In genomic region chr3:151559736-151560135, GRCh38 we compare ENCODE assay signal across 32 cellular contexts.
"Had no signal": no experiment of that assay in that cellular context is flagged by ENCODE, and none has a peak within 500 bp of the region (broad histone marks: within the 10 kb centered on the region; RNA-seq: fewer than 3 reads in every experiment).

No MANE protein-coding gene starts in this region.

- H3K4me3 Mint-ChIP-seq: activated B cell treated with CpG ODN at 0.5 μM for 24 hours; activated CD4-positive, alpha-beta memory T cell treated with anti-CD3 and anti-CD28 coated beads for 36 hours; activated CD4-positive, alpha-beta T cell treated with anti-CD3 and anti-CD28 coated beads, Interleukin-2, amount 10 ng/mL, durations not matched to agents 24 days and 14 days; activated CD8-positive, alpha-beta T cell treated with anti-CD3 and anti-CD28 coated beads for 36 hours; activated naive CD4-positive, alpha-beta T cell treated with anti-CD3 and anti-CD28 coated beads, Interleukin-2, amount 10 ng/mL, durations not matched to agents 7 days and 5 days; activated naive CD4-positive, alpha-beta T cell treated with anti-CD3 and anti-CD28 coated beads, Interleukin-2, amount 50 U/mL, for 24 hours; activated naive CD8-positive, alpha-beta T cell; activated T-cell treated with anti-CD3 and anti-CD28 coated beads, Interleukin-2, amount 50 U/mL, for 4 hours; activated T-cell treated with anti-CD3 and anti-CD28 coated beads, Interleukin-2, amount 50 U/mL, for 72 hours; activated T-helper 1 cell treated with anti-CD3 and anti-CD28 coated beads, Interleukin-12 subunit alpha, Interleukin-12 subunit beta, Interleukin-2, Interleukin-4 antibody, amounts not matched to agents 30 ng/mL and 10 ng/mL and 1 ng/mL, durations not matched to agents 14 hours and 24 hours and 36 hours; activated T-helper 17 cell treated with anti-CD3 and anti-CD28 coated beads, Interleukin-2, amount 50 U/mL, for 72 hours; brain; T-helper 1 cell treated with Interleukin-12 subunit alpha and Interleukin-12 subunit beta and Interleukin-4 antibody, amounts not matched to agents 30 μg/mL and 1 μg/mL, for 36 hours; T-helper 2 cell treated with Interferon-gamma antibody and Interleukin-4, amounts not matched to agents 5 μg/mL and 100 μg/mL, for 36 hours had no signal

- H3K36me3 ChIP-seq: ascending aorta had no signal

- H3K27ac ChIP-seq: ascending aorta, VCaP had no signal

- H3K27me3 ChIP-seq: ascending aorta had no signal

- H3K9me3 ChIP-seq: ascending aorta had no signal

- DNase-seq: activated B cell treated with CpG ODN at 0.5 μM for 24 hours; activated CD4-positive, alpha-beta memory T cell treated with anti-CD3 and anti-CD28 coated beads for 36 hours; activated CD4-positive, alpha-beta T cell treated with anti-CD3 and anti-CD28 coated beads for 4 hours; activated CD4-positive, alpha-beta T cell treated with anti-CD3 and anti-CD28 coated beads, Interleukin-2, amount 10 ng/mL, durations not matched to agents 24 days and 14 days; activated CD4-positive, alpha-beta T cell treated with anti-CD3 and anti-CD28 coated beads, Interleukin-2, amount 50 U/mL, for 1 hour; activated CD4-positive, alpha-beta T cell treated with anti-CD3 and anti-CD28 coated beads, Interleukin-2, amount 50 U/mL, for 4 hours; activated CD4-positive, CD25-positive, alpha-beta regulatory T cell treated with anti-CD3 and anti-CD28 coated beads, Interleukin-2, amount 50 U/mL, for 72 hours; activated CD8-positive, alpha-beta memory T cell treated with anti-CD3 and anti-CD28 coated beads, Interleukin-2, amount 50 U/mL, for 4 hours; activated CD8-positive, alpha-beta T cell treated with anti-CD3 and anti-CD28 coated beads for 36 hours; activated effector memory CD4-positive, alpha-beta T cell treated with anti-CD3 and anti-CD28 coated beads, Interleukin-2, amount 50 U/mL, for 16 hours; activated gamma-delta T cell treated with Interleukin-2 at 50 U/mL for 16 hours; activated naive CD4-positive, alpha-beta T cell treated with anti-CD3 and anti-CD28 coated beads, Interleukin-2, amount 10 ng/mL, durations not matched to agents 7 days and 5 days; activated naive CD4-positive, alpha-beta T cell treated with Interleukin-2 at 50 U/mL for 16 hours; activated T-cell treated with anti-CD3 and anti-CD28 coated beads for 4 hours; activated T-cell treated with anti-CD3 and anti-CD28 coated beads, Interleukin-2, amount 50 U/mL, for 1 hour; activated T-cell treated with anti-CD3 and anti-CD28 coated beads, Interleukin-2, amount 50 U/mL, for 4 hours; activated T-cell treated with anti-CD3 and anti-CD28 coated beads, Interleukin-2, amount 50 U/mL, for 72 hours; amygdala; anterior cingulate cortex; central memory CD4-positive, alpha-beta T cell; T-helper 1 cell; T-helper 2 cell; T-helper 9 cell had no signal

- ATAC-seq: activated CD8-positive, alpha-beta T cell treated with anti-CD3 and anti-CD28 coated beads for 36 hours; activated T-cell treated with anti-CD3 and anti-CD28 coated beads, Interleukin-2, amount 50 U/mL, for 4 hours; activated T-cell treated with anti-CD3 and anti-CD28 coated beads, Interleukin-2, amount 50 U/mL, for 72 hours; activated T-helper 17 cell treated with anti-CD3 and anti-CD28 coated beads, Interleukin-2, amount 50 U/mL, for 72 hours had no signal

- H3K4me1 Mint-ChIP-seq: activated B cell treated with CpG ODN at 0.5 μM for 24 hours; activated CD4-positive, alpha-beta T cell treated with anti-CD3 and anti-CD28 coated beads, Interleukin-2, amount 10 ng/mL, durations not matched to agents 24 days and 14 days; activated naive CD4-positive, alpha-beta T cell treated with anti-CD3 and anti-CD28 coated beads, Interleukin-2, amount 10 ng/mL, durations not matched to agents 7 days and 5 days; activated naive CD4-positive, alpha-beta T cell treated with anti-CD3 and anti-CD28 coated beads, Interleukin-2, amount 50 U/mL, for 24 hours; activated T-helper 17 cell treated with anti-CD3 and anti-CD28 coated beads, Interleukin-2, amount 50 U/mL, for 72 hours had no signal

- H3K27me3 Mint-ChIP-seq: activated B cell treated with CpG ODN at 0.5 μM for 24 hours; activated CD8-positive, alpha-beta T cell treated with anti-CD3 and anti-CD28 coated beads for 36 hours; activated naive CD4-positive, alpha-beta T cell treated with anti-CD3 and anti-CD28 coated beads, Interleukin-2, amount 10 ng/mL, durations not matched to agents 7 days and 5 days had no signal

- H3K27ac Mint-ChIP-seq: activated B cell treated with CpG ODN at 0.5 μM for 24 hours; activated CD4-positive, alpha-beta memory T cell treated with anti-CD3 and anti-CD28 coated beads for 36 hours; activated CD4-positive, alpha-beta T cell treated with anti-CD3 and anti-CD28 coated beads, Interleukin-2, amount 10 ng/mL, durations not matched to agents 24 days and 14 days; activated CD8-positive, alpha-beta T cell treated with anti-CD3 and anti-CD28 coated beads for 36 hours; activated naive CD4-positive, alpha-beta T cell treated with anti-CD3 and anti-CD28 coated beads, Interleukin-2, amount 10 ng/mL, durations not matched to agents 7 days and 5 days; activated naive CD4-positive, alpha-beta T cell treated with anti-CD3 and anti-CD28 coated beads, Interleukin-2, amount 50 U/mL, for 24 hours; activated naive CD8-positive, alpha-beta T cell; activated T-cell treated with anti-CD3 and anti-CD28 coated beads, Interleukin-2, amount 50 U/mL, for 72 hours; activated T-helper 1 cell treated with anti-CD3 and anti-CD28 coated beads, Interleukin-12 subunit alpha, Interleukin-12 subunit beta, Interleukin-2, Interleukin-4 antibody, amounts not matched to agents 30 ng/mL and 10 ng/mL and 1 ng/mL, durations not matched to agents 14 hours and 24 hours and 36 hours; activated T-helper 17 cell treated with anti-CD3 and anti-CD28 coated beads, Interleukin-2, amount 50 U/mL, for 72 hours; T-helper 1 cell treated with Interleukin-12 subunit alpha and Interleukin-12 subunit beta and Interleukin-4 antibody, amounts not matched to agents 30 μg/mL and 1 μg/mL, for 36 hours; T-helper 2 cell treated with Interferon-gamma antibody and Interleukin-4, amounts not matched to agents 5 μg/mL and 100 μg/mL, for 36 hours had no signal

- H3K36me3 Mint-ChIP-seq: activated CD4-positive, alpha-beta memory T cell treated with anti-CD3 and anti-CD28 coated beads for 36 hours; activated naive CD4-positive, alpha-beta T cell treated with anti-CD3 and anti-CD28 coated beads, Interleukin-2, amount 10 ng/mL, durations not matched to agents 7 days and 5 days; activated naive CD4-positive, alpha-beta T cell treated with anti-CD3 and anti-CD28 coated beads, Interleukin-2, amount 50 U/mL, for 24 hours; activated naive CD8-positive, alpha-beta T cell; brain had no signal

- H3K9me3 Mint-ChIP-seq: activated B cell treated with CpG ODN at 0.5 μM for 24 hours; activated CD4-positive, alpha-beta memory T cell treated with anti-CD3 and anti-CD28 coated beads for 36 hours; activated CD4-positive, alpha-beta T cell treated with anti-CD3 and anti-CD28 coated beads, Interleukin-2, amount 10 ng/mL, durations not matched to agents 24 days and 14 days; activated CD8-positive, alpha-beta T cell treated with anti-CD3 and anti-CD28 coated beads for 36 hours; activated naive CD4-positive, alpha-beta T cell treated with anti-CD3 and anti-CD28 coated beads, Interleukin-2, amount 10 ng/mL, durations not matched to agents 7 days and 5 days; activated naive CD4-positive, alpha-beta T cell treated with anti-CD3 and anti-CD28 coated beads, Interleukin-2, amount 50 U/mL, for 24 hours; activated T-cell treated with anti-CD3 and anti-CD28 coated beads, Interleukin-2, amount 50 U/mL, for 4 hours; activated T-cell treated with anti-CD3 and anti-CD28 coated beads, Interleukin-2, amount 50 U/mL, for 72 hours; activated T-helper 1 cell treated with anti-CD3 and anti-CD28 coated beads, Interleukin-12 subunit alpha, Interleukin-12 subunit beta, Interleukin-2, Interleukin-4 antibody, amounts not matched to agents 30 ng/mL and 10 ng/mL and 1 ng/mL, durations not matched to agents 14 hours and 24 hours and 36 hours; activated T-helper 17 cell treated with anti-CD3 and anti-CD28 coated beads, Interleukin-2, amount 50 U/mL, for 72 hours; T-helper 1 cell treated with Interleukin-12 subunit alpha and Interleukin-12 subunit beta and Interleukin-4 antibody, amounts not matched to agents 30 μg/mL and 1 μg/mL, for 36 hours; T-helper 2 cell treated with Interferon-gamma antibody and Interleukin-4, amounts not matched to agents 5 μg/mL and 100 μg/mL, for 36 hours had no signal

- H3K4me3 ChIP-seq: ascending aorta had no signal
